8 cellular contexts compared by ENCODE assay signal in genomic region chr4:153432971-153433752, GRCh38. TPM values are rescaled to one million over a fixed set of nuclear protein-coding genes. Genes with fewer than 3 reads are reported as not detected.
DNase-seq lines count a peak whose midpoint lies in the region; ATAC-seq, FAIRE-seq and TF ChIP-seq lines count a peak whose summit lies in the region.

No MANE protein-coding gene starts in this region.

- H3F3A ChIP-seq in SK-N-SH (replicated peaks; ENCODE audit: insufficient read depth) = no peaks in the 10 kb centered on the region

- peak overlapping the region; percentile 95 for H3K27ac Mint-ChIP-seq in activated naive CD8-positive, alpha-beta T cell

- POLR2A ChIA-PET in SK-N-SH (lab: Yijun Ruan, JAX) = no interaction called here

- H3K9ac ChIP-seq in SK-N-SH = no peak overlapping the region

- no peaks in the 10 kb centered on the region for H3K36me3 ChIP-seq in SK-N-SH (replicated peaks in 1 of 2; ENCODE audit: control insufficient read depth in 1 of 2, insufficient read depth in 2 of 2, low read length in 1 of 2)

- no peaks in the 10 kb centered on the region for H4K20me1 ChIP-seq in SK-N-SH (ENCODE audit: insufficient read depth)

- H3K9me3 Mint-ChIP-seq in activated naive CD8-positive, alpha-beta T cell (ENCODE audit: low read depth) = no peaks in the 10 kb centered on the region

- FAIRE-seq in D721Med (lab: Jason Lieb, UNC) = no peak

- peak; percentile 59 for TF ChIP-seq RAD21 in SK-N-SH (IDR thresholded peaks at IDR 0.05; ENCODE audit: low read length)

- no peaks in the 10 kb centered on the region for H3K27me3 ChIP-seq in SK-N-SH (ENCODE audit: insufficient read depth)
- no peaks in the 10 kb centered on the region for H3K27me3 ChIP-seq in right cardiac atrium (ENCODE audit: control insufficient read depth, insufficient read depth)

- H3K4me1 Mint-ChIP-seq in activated naive CD8-positive, alpha-beta T cell (ENCODE audit: low read depth) = peaks cover 66% of the 10 kb centered on the region

- H3K4me1 ChIP-seq in SK-N-SH (ENCODE audit: control insufficient read depth in 1 of 2, insufficient read depth in 2 of 2, low read depth in 1 of 2, low read length in 1 of 2) = no peaks in the 10 kb centered on the region
- H3K4me1 ChIP-seq in right cardiac atrium (ENCODE audit: control insufficient read depth, insufficient read depth, low read length) = no peaks in the 10 kb centered on the region

- H3K4me2 ChIP-seq in SK-N-SH = no peak overlapping the region

- H2AFZ ChIP-seq in SK-N-SH (ENCODE audit: low read depth) = no peak overlapping the region

- DNase-seq in D721Med (ENCODE audit: insufficient read length, low spot score) = no peak
- DNase-seq in SK-N-SH = no peak
- DNase-seq in right cardiac atrium = peak; percentile 46 to 59 (median 58)
- DNase-seq in stimulated activated CD4-positive, alpha-beta T cell treated with anti-CD3 and anti-CD28 coated beads, Interleukin-1b, Interleukin-23, amount 100 ng/mL, for 48 hours = peak; percentile 84
- no peak for DNase-seq in NCI-H345 (lab: John Stamatoyannopoulos, UW)

- H3K79me2 ChIP-seq in SK-N-SH (ENCODE audit: insufficient read depth) = no peaks in the 10 kb centered on the region

- peak overlapping the region; percentile 88 for H3K4me3 Mint-ChIP-seq in activated naive CD8-positive, alpha-beta T cell

- no peaks in the 10 kb centered on the region for H3K9me2 ChIP-seq in SK-N-SH

- H3K27me3 Mint-ChIP-seq in activated naive CD8-positive, alpha-beta T cell = no peaks in the 10 kb centered on the region

- WGBS in SK-N-SH (ENCODE audit: low lambda C conversion rate) = 94% methylated on average over 12 of the region's 12 CpGs
- 62% methylated on average over 12 of the region's 12 CpGs for WGBS in right cardiac atrium

- H3K4me3 ChIP-seq in SK-N-SH (ENCODE audit: low read depth in 2 of 2, low read length in 1 of 2) = no peak overlapping the region
- no peak overlapping the region for H3K4me3 ChIP-seq in right cardiac atrium (ENCODE audit: low read length)

- ATAC-seq in GM19463 (IDR thresholded peaks at IDR 0.05; ENCODE audit: unreplicated experiment) (peak; percentile 89), HG03558 (IDR thresholded peaks at IDR 0.05; ENCODE audit: extremely low read depth, unreplicated experiment) (peak; percentile 98), right cardiac atrium (peak; percentile 82 to 83)

- intact Hi-C loops in right cardiac atrium (cut with DNase I) = loop anchor here in 3 of 4 donors (2.0 to 10.0 kb wide), 4 partner anchors 88 to 144 kb away; partner anchors contain the start of gene MND1 (in 1 of the 3)

- CTCF ChIA-PET in SK-N-SH (lab: Yijun Ruan, JAX) = interaction anchor here (0.7 to 1.3 kb wide), 6 partner anchors 13 to 317 kb away, joined by 3 to 4 read pairs (median 3); no protein-coding TSS in a partner anchor

- H3K27ac ChIP-seq in SK-N-SH (ENCODE audit: low read depth in 2 of 2, low read length in 1 of 2) (no peak overlapping the region), right cardiac atrium (ENCODE audit: low read length) (no peak overlapping the region)

- H3K9me3 ChIP-seq in SK-N-SH (no peaks in the 10 kb centered on the region), right cardiac atrium (ENCODE audit: control insufficient read depth, low read length) (no peaks in the 10 kb centered on the region)

- TF ChIP-seq EP300 in SK-N-SH (IDR thresholded peaks at IDR 0.05; ENCODE audit: borderline replicate concordance in 1 of 2, low read depth in 1 of 2, low read length in 1 of 2) = no peak

- peak; percentile 55 for TF ChIP-seq CTCF in D721Med (IDR thresholded peaks at IDR 0.05; ENCODE audit: insufficient read depth, missing control alignments)
- TF ChIP-seq CTCF in SK-N-SH (IDR thresholded peaks at IDR 0.05) = peak; percentile 39

- no peaks in the 10 kb centered on the region for H3K36me3 Mint-ChIP-seq in activated naive CD8-positive, alpha-beta T cell

TF ChIP-seq in SK-N-SH, 30 proteins besides CTCF, POLR2A, EP300 and RAD21:
- TF ChIP-seq SMC3 (IDR thresholded peaks at IDR 0.05; ENCODE audit: low read depth, low read length) = peak; percentile 59
- TF ChIP-seq USF1 (IDR thresholded peaks at IDR 0.05; ENCODE audit: borderline replicate concordance, low read depth) = no peak
- TF ChIP-seq USF2 (IDR thresholded peaks at IDR 0.05; ENCODE audit: borderline replicate concordance, low read depth, low read length) = no peak
- no peak for TF ChIP-seq YY1 (IDR thresholded peaks at IDR 0.05; ENCODE audit: low read depth)
- TF ChIP-seq NFIC (IDR thresholded peaks at IDR 0.05; ENCODE audit: borderline replicate concordance) = no peak
- no peak for TF ChIP-seq MEF2A (IDR thresholded peaks at IDR 0.05; ENCODE audit: borderline replicate concordance, low read depth)
TF ChIP-seq in SK-N-SH: peak in this region for 1.

RNA-seq across cellular contexts. Expression of gene TMEM131L, which starts 33.0 kb away (rescaled TPM):
- polyA plus RNA-seq in SK-N-SH (2012; rRNA removed) (6.2 and 6.8 TPM in 2 replicates), right cardiac atrium (4.6 TPM)
- 4.6 and 4.9 TPM in 2 replicates for polyA plus RNA-seq in SK-N-SH (2012; cell fraction: cytosol; rRNA removed)
- 15.8 and 17.0 TPM in 2 replicates for polyA plus RNA-seq in SK-N-SH (2012; cell fraction: nucleus; rRNA removed)
- total RNA-seq in right cardiac atrium = 10 to 100 TPM in 3 of 4 donors, 1 to 10 TPM in 1; 9.0 to 13.3 (median 11.3) TPM

Comparison
In these comparisons a context has a peak if more than half of its experiments do, and no peak if none do; other contexts are left out.
1. DNase-seq: peak in right cardiac atrium (3 of 3) and stimulated activated CD4-positive, alpha-beta T cell treated with anti-CD3 and anti-CD28 coated beads, Interleukin-1b, Interleukin-23, amount 100 ng/mL, for 48 hours (single experiment); none in D721Med (single experiment), SK-N-SH (single experiment) and NCI-H345 (single experiment).
2. Peak in every context shown above with its lines, with median percentiles within 50 percentile points of each other: ATAC-seq.